12 cellular contexts compared by ENCODE assay signal in genomic region chr6:22827760-22828159, GRCh38.
DNase-seq lines count a peak whose midpoint lies in the region; ATAC-seq, FAIRE-seq and TF ChIP-seq lines count a peak whose summit lies in the region.
"Had no signal": no experiment of that assay in that cellular context is flagged by ENCODE, and none has a peak within 500 bp of the region (broad histone marks: within the 10 kb centered on the region; RNA-seq: fewer than 3 reads in every experiment).

No MANE protein-coding gene starts in this region.

- H2AFZ ChIP-seq in endothelial cell of umbilical vein (ENCODE audit: low read depth, low read length) (peak overlapping the region; percentile 49), neuron (ENCODE audit: low read depth, low read length) (peak overlapping the region; percentile 18)

- H3K9me3 ChIP-seq in A549 (0 out of 3 replicates have a peak, but pooled peaks cover 4% of the 10 kb centered on the region), endothelial cell of umbilical vein (replicated peaks; ENCODE audit: control insufficient read depth, insufficient read depth, low read length) (no peaks in the 10 kb centered on the region), neuron (ENCODE audit: low read length) (no peaks in the 10 kb centered on the region)

- no peak overlapping the region for H3K4me3 ChIP-seq in A549
- no peak overlapping the region for H3K4me3 ChIP-seq in endothelial cell of umbilical vein (replicated peaks in 1 of 3; ENCODE audit: insufficient read depth in 1 of 3, low read depth in 1 of 3, low read length in 3 of 3)
- no peak overlapping the region for H3K4me3 ChIP-seq in neuron (ENCODE audit: low read length)

- peak in 1 of 2 experiments; percentile 1 for DNase-seq in A549 (ENCODE audit: low read depth in 1 of 2, low spot score in 1 of 2)
- DNase-seq in OCI-M1 (lab: John Stamatoyannopoulos, UW) = peak; percentile 10
- DNase-seq in endothelial cell of umbilical vein (ENCODE audit: low read depth, low spot score) = no peak
- no peak for DNase-seq in foreskin melanocyte
- no peak for DNase-seq in activated CD8-positive, alpha-beta T cell treated with anti-CD3 and anti-CD28 coated beads for 36 hours
- DNase-seq in SKM-1 treated with dmso at 0.1 percent for 144 hours (lab: John Stamatoyannopoulos, UW; ENCODE audit: unreplicated experiment) = no peak
- DNase-seq: activated naive CD4-positive, alpha-beta T cell treated with anti-CD3 and anti-CD28 coated beads, Interleukin-2, amount 50 U/mL, for 16 hours; effector memory CD8-positive, alpha-beta T cell; naive thymus-derived CD8-positive, alpha-beta T cell; stimulated activated CD4-positive, alpha-beta T cell treated with anti-CD3 and anti-CD28 coated beads, Interleukin-15, amount 100 ng/mL, for 24 hours had no signal

- dilution Hi-C loops in endothelial cell of umbilical vein (cut with MboI; ENCODE audit: extremely low pct_ligation_motif_present, low sequenced_read_pairs) = no loop called here

- WGBS in A549 (ENCODE audit: missing lambda C conversion rate) = 58% methylated on average over 1 of the region's 1 CpG

- peak overlapping the region; percentile 96 for H3K9ac ChIP-seq in endothelial cell of umbilical vein (replicated peaks; ENCODE audit: extremely low read depth, insufficient read depth, low read length)

- H3K4me1 ChIP-seq in A549 (peaks cover 24% of the 10 kb centered on the region), endothelial cell of umbilical vein (ENCODE audit: control insufficient read depth, extremely low read depth, insufficient read depth, low read length) (peaks cover 31% of the 10 kb centered on the region), neuron (ENCODE audit: insufficient read depth, low read length) (peaks cover 16% of the 10 kb centered on the region)

- no peak overlapping the region for H3K4me3 Mint-ChIP-seq in activated CD8-positive, alpha-beta T cell treated with anti-CD3 and anti-CD28 coated beads for 36 hours
- H3K4me3 Mint-ChIP-seq: effector memory CD8-positive, alpha-beta T cell; naive thymus-derived CD8-positive, alpha-beta T cell had no signal

- peak overlapping the region; percentile 83 for H3K4me2 ChIP-seq in A549
- H3K4me2 ChIP-seq in endothelial cell of umbilical vein (ENCODE audit: insufficient read depth, low read length) = peak overlapping the region; percentile 84

- H3K36me3 ChIP-seq in endothelial cell of umbilical vein (ENCODE audit: control insufficient read depth in 2 of 2, extremely low read depth in 1 of 2, insufficient read depth in 2 of 2, low read length in 2 of 2) (no peaks in the 10 kb centered on the region), neuron (ENCODE audit: insufficient read depth, low read length) (no peaks in the 10 kb centered on the region)

- no peaks in the 10 kb centered on the region for H3K27me3 Mint-ChIP-seq in activated CD8-positive, alpha-beta T cell treated with anti-CD3 and anti-CD28 coated beads for 36 hours
- H3K27me3 Mint-ChIP-seq: effector memory CD8-positive, alpha-beta T cell had no signal

- ATAC-seq in A549 = peak; percentile 45 to 51; a peak in 5 of 6 replicates
- ATAC-seq in activated CD8-positive, alpha-beta T cell treated with anti-CD3 and anti-CD28 coated beads for 36 hours = no peak
- no peak for ATAC-seq in HG02973 (IDR thresholded peaks at IDR 0.05; ENCODE audit: unreplicated experiment)
- ATAC-seq: effector memory CD8-positive, alpha-beta T cell; naive thymus-derived CD8-positive, alpha-beta T cell had no signal

- TF ChIP-seq RAD21 in A549 (conservative IDR thresholded peaks at IDR 0.05 in 1 of 2, IDR thresholded peaks at IDR 0.05 in 1 of 2) = no peak

- no peak for TF ChIP-seq EP300 in A549 (IDR thresholded peaks at IDR 0.05)

- no peaks in the 10 kb centered on the region for H3K36me3 Mint-ChIP-seq in activated CD8-positive, alpha-beta T cell treated with anti-CD3 and anti-CD28 coated beads for 36 hours (ENCODE audit: low read depth)
- H3K36me3 Mint-ChIP-seq: naive thymus-derived CD8-positive, alpha-beta T cell had no signal

- no peaks in the 10 kb centered on the region for H3K79me2 ChIP-seq in endothelial cell of umbilical vein (ENCODE audit: control insufficient read depth, insufficient read depth, low read length)

- no peaks in the 10 kb centered on the region for H3K27me3 ChIP-seq in endothelial cell of umbilical vein (ENCODE audit: control insufficient read depth in 2 of 2, insufficient read depth in 2 of 2, low read length in 2 of 2)
- no peaks in the 10 kb centered on the region for H3K27me3 ChIP-seq in neuron (ENCODE audit: insufficient read depth, low read length)

- H3K9me3 Mint-ChIP-seq in activated CD8-positive, alpha-beta T cell treated with anti-CD3 and anti-CD28 coated beads for 36 hours = no peaks in the 10 kb centered on the region

- TF ChIP-seq CTCF in A549 (IDR thresholded peaks at IDR 0.05) = no peak
- no peak for TF ChIP-seq CTCF in endothelial cell of umbilical vein (IDR thresholded peaks at IDR 0.05; ENCODE audit: extremely low read depth in 1 of 2, insufficient read depth in 1 of 2, low read depth in 1 of 2, low read length in 2 of 2)
- no peak for TF ChIP-seq CTCF in activated CD8-positive, alpha-beta T cell treated with anti-CD3 and anti-CD28 coated beads for 36 hours (IDR thresholded peaks at IDR 0.05)

- no peak overlapping the region for H3K27ac Mint-ChIP-seq in activated CD8-positive, alpha-beta T cell treated with anti-CD3 and anti-CD28 coated beads for 36 hours
- H3K27ac Mint-ChIP-seq: effector memory CD8-positive, alpha-beta T cell; naive thymus-derived CD8-positive, alpha-beta T cell had no signal

- POLR2A ChIA-PET in A549 (lab: Yijun Ruan, JAX) (interaction anchor here (1.1 to 2.0 kb wide), 4 partner anchors 941 to 1234 kb away, joined by 3 to 8 read pairs (median 5); partner anchors contain the start of gene SOX4), endothelial cell of umbilical vein (lab: Charles Lee) (interaction anchor here (3.0 kb wide), 1 partner anchor 1233 kb away, joined by 13 read pairs; the partner anchor contains the start of gene SOX4)
- POLR2A ChIA-PET in activated CD8-positive, alpha-beta T cell treated with anti-CD3 and anti-CD28 coated beads for 36 hours (lab: Charles Lee) = no interaction called here

- CTCF ChIA-PET in A549 (lab: Yijun Ruan, JAX) (interaction anchor here (0.7 to 0.9 kb wide), 2 partner anchors 1239 to 1767 kb away, joined by 3 read pairs; no protein-coding TSS in a partner anchor), endothelial cell of umbilical vein (lab: Charles Lee) (interaction anchor here (0.6 to 2.4 kb wide), 11 partner anchors 23 to 1239 kb away, joined by 3 to 12 read pairs (median 4); partner anchors contain the start of gene SOX4)
- CTCF ChIA-PET in activated CD8-positive, alpha-beta T cell treated with anti-CD3 and anti-CD28 coated beads for 36 hours (lab: Charles Lee) = no interaction called here

- no peaks in the 10 kb centered on the region for H3K9me1 ChIP-seq in endothelial cell of umbilical vein (replicated peaks; ENCODE audit: control insufficient read depth, extremely low read depth, insufficient read depth, low read length)

- intact Hi-C loops in endothelial cell of umbilical vein (cut with micrococcal nuclease) = loop anchor here (1.0 to 10.0 kb wide), 22 partner anchors 56 to 1950 kb away; partner anchors contain the start of gene SOX4
- intact Hi-C loops in activated CD8-positive, alpha-beta T cell treated with anti-CD3 and anti-CD28 coated beads for 36 hours (cut with micrococcal nuclease) = no loop called here

- H4K20me1 ChIP-seq in endothelial cell of umbilical vein (replicated peaks; ENCODE audit: control insufficient read depth, extremely low read depth, insufficient read depth, low read length) = no peaks in the 10 kb centered on the region

- no peak for FAIRE-seq in A549 (lab: Jason Lieb, UNC)
- FAIRE-seq in endothelial cell of umbilical vein (lab: Jason Lieb, UNC) = no peak

- TF ChIP-seq POLR2A in A549 (IDR thresholded peaks at IDR 0.05; ENCODE audit: low read length) = no peak
- no peak for TF ChIP-seq POLR2A in endothelial cell of umbilical vein (IDR thresholded peaks at IDR 0.05; ENCODE audit: low read depth, low read length)

- no peaks in the 10 kb centered on the region for H3K4me1 Mint-ChIP-seq in activated CD8-positive, alpha-beta T cell treated with anti-CD3 and anti-CD28 coated beads for 36 hours (ENCODE audit: low read depth)
- H3K4me1 Mint-ChIP-seq: naive thymus-derived CD8-positive, alpha-beta T cell had no signal

- no TSS peak for BruUV-seq in endothelial cell of umbilical vein (replicated peaks; lab: Mats Ljungman, UMichigan)

- H3K27ac ChIP-seq in A549 (peak overlapping the region; percentile 88 to 91), endothelial cell of umbilical vein (ENCODE audit: insufficient read depth, low read depth, low read length) (peak overlapping the region; percentile 96)

TF ChIP-seq in A549, 52 proteins besides CTCF, POLR2A, EP300 and RAD21 (continues in another document):
- no peak for TF ChIP-seq TFCP2L1 (CRISPR knock-in tag; IDR thresholded peaks at IDR 0.05)

TF ChIP-seq in endothelial cell of umbilical vein, 7 proteins besides CTCF, POLR2A, EP300 and RAD21:
- TF ChIP-seq POLR2AphosphoS5 (IDR thresholded peaks at IDR 0.05; ENCODE audit: insufficient read depth, low read depth, low read length) = no peak
- no peak for TF ChIP-seq GATA2 (IDR thresholded peaks at IDR 0.05; ENCODE audit: insufficient read depth, insufficient read length, low read depth, low read length)
- no peak for TF ChIP-seq MAX (IDR thresholded peaks at IDR 0.05; ENCODE audit: insufficient read depth, insufficient read length)
- TF ChIP-seq MYC (IDR thresholded peaks at IDR 0.05; ENCODE audit: low read depth, low read length) = no peak
- no peak for TF ChIP-seq JUN (IDR thresholded peaks at IDR 0.05; ENCODE audit: borderline replicate concordance, insufficient read depth, insufficient read length, low read depth)
- TF ChIP-seq EZH2 (IDR thresholded peaks at IDR 0.05; ENCODE audit: borderline replicate concordance, low read depth, low read length, severe bottlenecking) = no peak
- no peak for TF ChIP-seq FOS (IDR thresholded peaks at IDR 0.05; ENCODE audit: borderline replicate concordance, insufficient read depth, low read length)

Comparison
In these comparisons a context has a peak if more than half of its experiments do, and no peak if none do; other contexts are left out.
1. ATAC-seq: peak in A549 (2 of 2); none in activated CD8-positive, alpha-beta T cell treated with anti-CD3 and anti-CD28 coated beads for 36 hours (single experiment) and HG02973 (single experiment).